1 cellular context compared by ENCODE assay signal in the genomic region with DNA sequence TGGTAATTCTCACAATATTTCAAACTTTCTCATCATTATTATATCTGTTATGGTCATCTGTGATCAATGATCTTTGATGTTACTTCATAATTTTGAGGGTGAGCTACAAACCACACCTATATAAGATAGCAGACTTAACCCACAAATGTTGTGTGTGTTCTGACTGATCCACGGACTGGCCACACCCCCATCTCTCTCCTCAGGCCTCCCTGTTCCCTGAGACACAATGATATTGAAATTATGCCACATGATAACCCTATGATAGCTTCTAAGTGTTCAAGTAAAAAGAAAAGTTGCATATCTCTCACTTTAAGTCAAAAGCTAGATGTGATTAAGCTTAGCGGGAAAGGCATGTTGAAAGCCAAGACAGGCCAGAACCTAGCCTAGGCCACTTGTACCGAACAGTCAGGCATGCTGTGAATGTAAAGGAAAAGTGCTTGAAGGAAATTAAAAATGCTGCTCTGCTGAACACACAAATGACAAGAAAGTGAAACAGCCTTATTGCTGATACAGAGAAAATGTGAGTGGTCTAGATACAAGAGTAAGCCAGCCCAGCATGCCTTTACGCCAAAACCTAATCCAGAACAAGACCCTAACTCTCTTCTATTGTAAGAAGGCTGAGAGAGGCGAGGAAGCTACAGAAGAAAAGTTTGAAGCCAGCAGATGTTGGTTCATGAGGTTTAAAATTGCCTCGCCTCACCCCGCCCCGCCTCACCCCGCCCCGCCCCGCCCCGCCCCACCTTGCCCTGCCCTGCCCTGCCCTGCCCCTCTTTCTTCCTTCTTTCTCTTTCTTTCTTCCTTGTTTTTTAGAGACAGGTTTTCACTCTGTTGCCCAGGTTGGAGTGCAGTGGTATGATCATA.
TF ChIP-seq lines count a peak whose summit lies in the region.

No MANE protein-coding gene starts in this region.

TF ChIP-seq in GM23338, 12 proteins besides CTCF, POLR2A, EP300 and RAD21 (continued from another document):
- no peak for TF ChIP-seq CREB1 (CRISPR knock-in tag; IDR thresholded peaks at IDR 0.05; ENCODE audit: low read depth)
- no peak for TF ChIP-seq JUNB (IDR thresholded peaks at IDR 0.05; ENCODE audit: unreplicated experiment)
- TF ChIP-seq, protein P1, sequence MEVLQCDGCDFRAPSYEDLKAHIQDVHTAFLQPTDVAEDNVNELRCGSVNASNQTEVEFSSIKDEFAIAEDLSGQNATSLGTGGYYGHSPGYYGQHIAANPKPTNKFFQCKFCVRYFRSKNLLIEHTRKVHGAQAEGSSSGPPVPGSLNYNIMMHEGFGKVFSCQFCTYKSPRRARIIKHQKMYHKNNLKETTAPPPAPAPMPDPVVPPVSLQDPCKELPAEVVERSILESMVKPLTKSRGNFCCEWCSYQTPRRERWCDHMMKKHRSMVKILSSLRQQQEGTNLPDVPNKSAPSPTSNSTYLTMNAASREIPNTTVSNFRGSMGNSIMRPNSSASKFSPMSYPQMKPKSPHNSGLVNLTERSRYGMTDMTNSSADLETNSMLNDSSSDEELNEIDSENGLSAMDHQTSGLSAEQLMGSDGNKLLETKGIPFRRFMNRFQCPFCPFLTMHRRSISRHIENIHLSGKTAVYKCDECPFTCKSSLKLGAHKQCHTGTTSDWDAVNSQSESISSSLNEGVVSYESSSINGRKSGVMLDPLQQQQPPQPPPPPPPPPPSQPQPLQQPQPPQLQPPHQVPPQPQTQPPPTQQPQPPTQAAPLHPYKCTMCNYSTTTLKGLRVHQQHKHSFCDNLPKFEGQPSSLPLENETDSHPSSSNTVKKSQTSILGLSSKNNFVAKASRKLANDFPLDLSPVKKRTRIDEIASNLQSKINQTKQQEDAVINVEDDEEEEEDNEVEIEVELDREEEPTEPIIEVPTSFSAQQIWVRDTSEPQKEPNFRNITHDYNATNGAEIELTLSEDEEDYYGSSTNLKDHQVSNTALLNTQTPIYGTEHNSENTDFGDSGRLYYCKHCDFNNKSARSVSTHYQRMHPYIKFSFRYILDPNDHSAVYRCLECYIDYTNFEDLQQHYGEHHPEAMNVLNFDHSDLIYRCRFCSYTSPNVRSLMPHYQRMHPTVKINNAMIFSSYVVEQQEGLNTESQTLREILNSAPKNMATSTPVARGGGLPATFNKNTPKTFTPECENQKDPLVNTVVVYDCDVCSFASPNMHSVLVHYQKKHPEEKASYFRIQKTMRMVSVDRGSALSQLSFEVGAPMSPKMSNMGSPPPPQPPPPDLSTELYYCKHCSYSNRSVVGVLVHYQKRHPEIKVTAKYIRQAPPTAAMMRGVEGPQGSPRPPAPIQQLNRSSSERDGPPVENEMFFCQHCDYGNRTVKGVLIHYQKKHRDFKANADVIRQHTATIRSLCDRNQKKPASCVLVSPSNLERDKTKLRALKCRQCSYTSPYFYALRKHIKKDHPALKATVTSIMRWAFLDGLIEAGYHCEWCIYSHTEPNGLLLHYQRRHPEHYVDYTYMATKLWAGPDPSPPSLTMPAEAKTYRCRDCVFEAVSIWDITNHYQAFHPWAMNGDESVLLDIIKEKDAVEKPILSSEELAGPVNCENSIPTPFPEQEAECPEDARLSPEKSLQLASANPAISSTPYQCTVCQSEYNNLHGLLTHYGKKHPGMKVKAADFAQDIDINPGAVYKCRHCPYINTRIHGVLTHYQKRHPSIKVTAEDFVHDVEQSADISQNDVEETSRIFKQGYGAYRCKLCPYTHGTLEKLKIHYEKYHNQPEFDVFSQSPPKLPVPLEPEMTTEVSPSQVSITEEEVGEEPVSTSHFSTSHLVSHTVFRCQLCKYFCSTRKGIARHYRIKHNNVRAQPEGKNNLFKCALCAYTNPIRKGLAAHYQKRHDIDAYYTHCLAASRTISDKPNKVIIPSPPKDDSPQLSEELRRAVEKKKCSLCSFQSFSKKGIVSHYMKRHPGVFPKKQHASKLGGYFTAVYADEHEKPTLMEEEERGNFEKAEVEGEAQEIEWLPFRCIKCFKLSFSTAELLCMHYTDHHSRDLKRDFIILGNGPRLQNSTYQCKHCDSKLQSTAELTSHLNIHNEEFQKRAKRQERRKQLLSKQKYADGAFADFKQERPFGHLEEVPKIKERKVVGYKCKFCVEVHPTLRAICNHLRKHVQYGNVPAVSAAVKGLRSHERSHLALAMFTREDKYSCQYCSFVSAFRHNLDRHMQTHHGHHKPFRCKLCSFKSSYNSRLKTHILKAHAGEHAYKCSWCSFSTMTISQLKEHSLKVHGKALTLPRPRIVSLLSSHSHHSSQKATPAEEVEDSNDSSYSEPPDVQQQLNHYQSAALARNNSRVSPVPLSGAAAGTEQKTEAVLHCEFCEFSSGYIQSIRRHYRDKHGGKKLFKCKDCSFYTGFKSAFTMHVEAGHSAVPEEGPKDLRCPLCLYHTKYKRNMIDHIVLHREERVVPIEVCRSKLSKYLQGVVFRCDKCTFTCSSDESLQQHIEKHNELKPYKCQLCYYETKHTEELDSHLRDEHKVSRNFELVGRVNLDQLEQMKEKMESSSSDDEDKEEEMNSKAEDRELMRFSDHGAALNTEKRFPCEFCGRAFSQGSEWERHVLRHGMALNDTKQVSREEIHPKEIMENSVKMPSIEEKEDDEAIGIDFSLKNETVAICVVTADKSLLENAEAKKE (CRISPR knock-in tag; IDR thresholded peaks at IDR 0.05) = no peak
- TF ChIP-seq EZH2phosphoT487 (IDR thresholded peaks at IDR 0.05; ENCODE audit: unreplicated experiment) = no peak
- TF ChIP-seq EZH2 (IDR thresholded peaks at IDR 0.05; ENCODE audit: low read depth, unreplicated experiment) = no peak
- TF ChIP-seq, protein P2, sequence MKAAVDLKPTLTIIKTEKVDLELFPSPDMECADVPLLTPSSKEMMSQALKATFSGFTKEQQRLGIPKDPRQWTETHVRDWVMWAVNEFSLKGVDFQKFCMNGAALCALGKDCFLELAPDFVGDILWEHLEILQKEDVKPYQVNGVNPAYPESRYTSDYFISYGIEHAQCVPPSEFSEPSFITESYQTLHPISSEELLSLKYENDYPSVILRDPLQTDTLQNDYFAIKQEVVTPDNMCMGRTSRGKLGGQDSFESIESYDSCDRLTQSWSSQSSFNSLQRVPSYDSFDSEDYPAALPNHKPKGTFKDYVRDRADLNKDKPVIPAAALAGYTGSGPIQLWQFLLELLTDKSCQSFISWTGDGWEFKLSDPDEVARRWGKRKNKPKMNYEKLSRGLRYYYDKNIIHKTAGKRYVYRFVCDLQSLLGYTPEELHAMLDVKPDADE (IDR thresholded peaks at IDR 0.05) = no peak
- TF ChIP-seq, protein P3, sequence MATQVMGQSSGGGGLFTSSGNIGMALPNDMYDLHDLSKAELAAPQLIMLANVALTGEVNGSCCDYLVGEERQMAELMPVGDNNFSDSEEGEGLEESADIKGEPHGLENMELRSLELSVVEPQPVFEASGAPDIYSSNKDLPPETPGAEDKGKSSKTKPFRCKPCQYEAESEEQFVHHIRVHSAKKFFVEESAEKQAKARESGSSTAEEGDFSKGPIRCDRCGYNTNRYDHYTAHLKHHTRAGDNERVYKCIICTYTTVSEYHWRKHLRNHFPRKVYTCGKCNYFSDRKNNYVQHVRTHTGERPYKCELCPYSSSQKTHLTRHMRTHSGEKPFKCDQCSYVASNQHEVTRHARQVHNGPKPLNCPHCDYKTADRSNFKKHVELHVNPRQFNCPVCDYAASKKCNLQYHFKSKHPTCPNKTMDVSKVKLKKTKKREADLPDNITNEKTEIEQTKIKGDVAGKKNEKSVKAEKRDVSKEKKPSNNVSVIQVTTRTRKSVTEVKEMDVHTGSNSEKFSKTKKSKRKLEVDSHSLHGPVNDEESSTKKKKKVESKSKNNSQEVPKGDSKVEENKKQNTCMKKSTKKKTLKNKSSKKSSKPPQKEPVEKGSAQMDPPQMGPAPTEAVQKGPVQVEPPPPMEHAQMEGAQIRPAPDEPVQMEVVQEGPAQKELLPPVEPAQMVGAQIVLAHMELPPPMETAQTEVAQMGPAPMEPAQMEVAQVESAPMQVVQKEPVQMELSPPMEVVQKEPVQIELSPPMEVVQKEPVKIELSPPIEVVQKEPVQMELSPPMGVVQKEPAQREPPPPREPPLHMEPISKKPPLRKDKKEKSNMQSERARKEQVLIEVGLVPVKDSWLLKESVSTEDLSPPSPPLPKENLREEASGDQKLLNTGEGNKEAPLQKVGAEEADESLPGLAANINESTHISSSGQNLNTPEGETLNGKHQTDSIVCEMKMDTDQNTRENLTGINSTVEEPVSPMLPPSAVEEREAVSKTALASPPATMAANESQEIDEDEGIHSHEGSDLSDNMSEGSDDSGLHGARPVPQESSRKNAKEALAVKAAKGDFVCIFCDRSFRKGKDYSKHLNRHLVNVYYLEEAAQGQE (IDR thresholded peaks at IDR 0.05; ENCODE audit: unreplicated experiment) = no peak
